ENCODE assay signal across 8 cellular contexts in genomic region chr10:28393956-28394568, GRCh38.
DNase-seq lines count a peak whose midpoint lies in the region; ATAC-seq and TF ChIP-seq lines count a peak whose summit lies in the region.

No MANE protein-coding gene starts in this region.

- intact Hi-C loops in OCI-LY7 (cut with micrococcal nuclease; ENCODE audit: unreplicated experiment), result no loop called here

- H3K27me3 ChIP-seq in BE2C, result peaks cover 8% of the 10 kb centered on the region; the same call in 1 of the 2 replicates
- H3K27me3 ChIP-seq in fibroblast of lung (ENCODE audit: control insufficient read depth, insufficient read depth, low read length), result no peaks in the 10 kb centered on the region

- ATAC-seq in GM19035 (IDR thresholded peaks at IDR 0.05; ENCODE audit: unreplicated experiment), result peak; percentile 84
- peak; percentile 71 for ATAC-seq in HG03571 (IDR thresholded peaks at IDR 0.05; ENCODE audit: unreplicated experiment)

- no peak overlapping the region for H3K27ac Mint-ChIP-seq in neural crest cell (ENCODE audit: unreplicated experiment)

- H3K4me2 ChIP-seq in OCI-LY7 (ENCODE audit: low read length) (peak overlapping the region; percentile 22; the same call in 1 of the 2 replicates), fibroblast of lung (ENCODE audit: extremely low read depth, insufficient read depth, low read length) (no peak overlapping the region)

- H3K4me3 Mint-ChIP-seq in neural crest cell, result no peak overlapping the region

- no peak overlapping the region for H3K27ac ChIP-seq in OCI-LY7 (ENCODE audit: low read depth, low read length, poor library complexity, severe bottlenecking)
- no peak overlapping the region for H3K27ac ChIP-seq in fibroblast of lung (ENCODE audit: insufficient read depth, low read length)
- H3K27ac ChIP-seq in substantia nigra (ENCODE audit: low read depth, low read length, poor library complexity, severe bottlenecking), result no peak overlapping the region

- H3K9ac ChIP-seq in fibroblast of lung (ENCODE audit: insufficient read depth, low read length), result no peak overlapping the region

- no peaks in the 10 kb centered on the region for H3K4me1 ChIP-seq in BE2C
- peaks cover 2% of the 10 kb centered on the region for H3K4me1 ChIP-seq in OCI-LY7 (ENCODE audit: insufficient read depth, low read length, poor library complexity, severe bottlenecking)
- H3K4me1 ChIP-seq in fibroblast of lung (ENCODE audit: control insufficient read depth, extremely low read depth, insufficient read depth, low read length), result no peaks in the 10 kb centered on the region

- no peaks in the 10 kb centered on the region for H3K4me1 Mint-ChIP-seq in neural crest cell

- TF ChIP-seq CTCF in BE2C (IDR thresholded peaks at IDR 0.05; ENCODE audit: low read depth, low read length), result peak; percentile 97
- TF ChIP-seq CTCF in OCI-LY7 (conservative IDR thresholded peaks at IDR 0.05; ENCODE audit: low read length), result peak; percentile 98
- peak; percentile 95 for TF ChIP-seq CTCF in fibroblast of lung (conservative IDR thresholded peaks at IDR 0.05 in 1 of 2, IDR thresholded peaks at IDR 0.05 in 1 of 2; ENCODE audit: low read depth in 1 of 2, low read length in 2 of 2)
- peak; percentile 94 for TF ChIP-seq CTCF in neural crest cell (conservative IDR thresholded peaks at IDR 0.05)

- H3K9me2 ChIP-seq in OCI-LY7 (ENCODE audit: insufficient read depth, low read length), result no peaks in the 10 kb centered on the region

- H3K79me2 ChIP-seq in OCI-LY7 (ENCODE audit: insufficient read depth, low read depth, low read length), result no peaks in the 10 kb centered on the region
- H3K79me2 ChIP-seq in fibroblast of lung (ENCODE audit: control insufficient read depth, insufficient read depth, low read length), result no peaks in the 10 kb centered on the region

- H3K9me3 Mint-ChIP-seq in neural crest cell, result no peaks in the 10 kb centered on the region

- H4K20me1 ChIP-seq in OCI-LY7 (ENCODE audit: insufficient read depth, low read length), result no peaks in the 10 kb centered on the region
- H4K20me1 ChIP-seq in fibroblast of lung (ENCODE audit: control insufficient read depth, extremely low read depth, insufficient read depth, low read length), result no peaks in the 10 kb centered on the region

- H3K4me3 ChIP-seq in BE2C (ENCODE audit: low read depth, low read length), result no peak overlapping the region
- H3K4me3 ChIP-seq in OCI-LY7 (ENCODE audit: low read depth, low read length, poor library complexity, severe bottlenecking), result no peak overlapping the region
- H3K4me3 ChIP-seq in fibroblast of lung (replicated peaks in 1 of 4; ENCODE audit: control extremely low read depth in 1 of 4, insufficient read depth in 1 of 4, low read depth in 3 of 4, low read length in 4 of 4), result no peak overlapping the region

- H2AFZ ChIP-seq in OCI-LY7 (ENCODE audit: low read length), result peak overlapping the region; percentile 49; the same call in 1 of the 2 replicates
- H2AFZ ChIP-seq in fibroblast of lung (ENCODE audit: low read length), result no peak overlapping the region

- POLR2A ChIA-PET in OCI-LY7 (lab: Charles Lee), result interaction anchor here (0.6 to 1.4 kb wide), 5 partner anchors 9 to 68 kb away, joined by 3 to 5 read pairs (median 4); no protein-coding TSS in a partner anchor

- no TSS peak for BruUV-seq in OCI-LY7 (replicated peaks; lab: Mats Ljungman, UMichigan)

- CTCF ChIA-PET in OCI-LY7 (lab: Charles Lee; ENCODE audit: unreplicated experiment), result interaction anchor here (1.0 to 1.5 kb wide), 2 partner anchors 13 to 135 kb away, joined by 3 to 8 read pairs; no protein-coding TSS in a partner anchor

- H3K36me3 ChIP-seq in BE2C, result no peaks in the 10 kb centered on the region
- H3K36me3 ChIP-seq in OCI-LY7 (ENCODE audit: insufficient read depth, low read length), result no peaks in the 10 kb centered on the region
- no peaks in the 10 kb centered on the region for H3K36me3 ChIP-seq in fibroblast of lung (ENCODE audit: control insufficient read depth, insufficient read depth, low read length)

- peak; percentile 52 for DNase-seq in BE2C
- DNase-seq in OCI-LY7 (ENCODE audit: low spot score), result peak; percentile 74
- DNase-seq in activated T-cell treated with anti-CD3 and anti-CD28 coated beads, Interleukin-2, amount 50 U/mL, for 1 hour, result peak; percentile 59
- peak; percentile 49 to 67 for DNase-seq in fibroblast of lung (ENCODE audit: low read depth in 2 of 2)
- peak; percentile 74 for DNase-seq in neural crest cell (ENCODE audit: low read depth, low spot score)
- peak in 27 of 49 donors; percentile 0 to 42 (median 11) for DNase-seq in substantia nigra (lab: John Stamatoyannopoulos, UW)

- peaks cover 10% of the 10 kb centered on the region for H3K27me3 Mint-ChIP-seq in neural crest cell (ENCODE audit: low read depth)

- H3K9me3 ChIP-seq in BE2C, result no peaks in the 10 kb centered on the region
- no peaks in the 10 kb centered on the region for H3K9me3 ChIP-seq in OCI-LY7 (ENCODE audit: low read length)
- H3K9me3 ChIP-seq in fibroblast of lung (ENCODE audit: control insufficient read depth, insufficient read depth, low read depth, low read length), result no peaks in the 10 kb centered on the region

- no peaks in the 10 kb centered on the region for H3K36me3 Mint-ChIP-seq in neural crest cell (ENCODE audit: low read depth)

Comparison
In these comparisons a context has a peak if more than half of its experiments do, and no peak if none do; other contexts are left out.
1. DNase-seq: peak in every context shown above with its lines; median percentile 74 in OCI-LY7; 74 in neural crest cell; 59 in activated T-cell treated with anti-CD3 and anti-CD28 coated beads, Interleukin-2, amount 50 U/mL, for 1 hour; 58 in fibroblast of lung; 52 in BE2C; 11 in substantia nigra.